ENCODE assay signal across 10 cellular contexts in genomic region chr16:56935201-56935600, GRCh38. TPM values are rescaled to one million over a fixed set of nuclear protein-coding genes. Genes with fewer than 3 reads are reported as not detected.
DNase-seq lines count a peak whose midpoint lies in the region; ATAC-seq and TF ChIP-seq lines count a peak whose summit lies in the region.
"Had no signal": no experiment of that assay in that cellular context is flagged by ENCODE, and none has a peak within 500 bp of the region (broad histone marks: within the 10 kb centered on the region; RNA-seq: fewer than 3 reads in every experiment).

No MANE protein-coding gene starts in this region.

- no peaks in the 10 kb centered on the region for H3K27me3 ChIP-seq in fibroblast of lung (ENCODE audit: control insufficient read depth, insufficient read depth, low read length)
- no peaks in the 10 kb centered on the region for H3K27me3 ChIP-seq in smooth muscle cell (ENCODE audit: low read depth)

- peaks cover 4% of the 10 kb centered on the region for H4K20me1 ChIP-seq in fibroblast of lung (ENCODE audit: control insufficient read depth, extremely low read depth, insufficient read depth, low read length)
- peaks cover 80% of the 10 kb centered on the region for H4K20me1 ChIP-seq in smooth muscle cell (ENCODE audit: low read depth)

- H3K27ac ChIP-seq in fibroblast of lung (ENCODE audit: insufficient read depth, low read length) (no peak overlapping the region), smooth muscle cell (ENCODE audit: low read depth) (peak overlapping the region; percentile 12)

- POLR2A ChIA-PET in T-cell (lab: Charles Lee), result no interaction called here

- TF ChIP-seq CTCF in fibroblast of lung (conservative IDR thresholded peaks at IDR 0.05 in 1 of 2, IDR thresholded peaks at IDR 0.05 in 1 of 2; ENCODE audit: low read depth in 1 of 2, low read length in 2 of 2) (no peak), smooth muscle cell (IDR thresholded peaks at IDR 0.05; ENCODE audit: borderline replicate concordance, insufficient read depth, poor library complexity, severe bottlenecking) (no peak)

- H3K79me2 ChIP-seq in fibroblast of lung (ENCODE audit: control insufficient read depth, insufficient read depth, low read length) (peaks cover 50% of the 10 kb centered on the region), smooth muscle cell (ENCODE audit: low read depth) (peaks cover 61% of the 10 kb centered on the region)

- H3K9me3 ChIP-seq in fibroblast of lung (ENCODE audit: control insufficient read depth, insufficient read depth, low read depth, low read length), result no peaks in the 10 kb centered on the region
- no peaks in the 10 kb centered on the region for H3K9me3 ChIP-seq in smooth muscle cell (replicated peaks; ENCODE audit: low read depth)

- H2AFZ ChIP-seq in fibroblast of lung (ENCODE audit: low read length) (no peak overlapping the region), smooth muscle cell (ENCODE audit: low read depth) (no peak overlapping the region)

- peak overlapping the region; percentile 76 to 77 for H3K27ac Mint-ChIP-seq in T-cell

- no peak overlapping the region for H3K9ac ChIP-seq in fibroblast of lung (ENCODE audit: insufficient read depth, low read length)
- no peak overlapping the region for H3K9ac ChIP-seq in smooth muscle cell (ENCODE audit: low read depth)

- H3K4me1 ChIP-seq in fibroblast of lung (ENCODE audit: control insufficient read depth, extremely low read depth, insufficient read depth, low read length) (peaks cover 3% of the 10 kb centered on the region), smooth muscle cell (ENCODE audit: low read depth) (peaks cover 21% of the 10 kb centered on the region)

- peak overlapping the region; percentile 66 to 98 (median 98) for H3K4me3 Mint-ChIP-seq in T-cell

- H3K4me1 Mint-ChIP-seq in T-cell, result peaks cover 65 to 77% (median 73%) of the 10 kb centered on the region in 3 donors

- peak overlapping the region; percentile 9 for H3K4me2 ChIP-seq in fibroblast of lung (ENCODE audit: extremely low read depth, insufficient read depth, low read length)
- H3K4me2 ChIP-seq in smooth muscle cell, result peak overlapping the region; percentile 98

- H3K9me3 Mint-ChIP-seq in T-cell, result no peaks in the 10 kb centered on the region

- DNase-seq in DMS53 (lab: John Stamatoyannopoulos, UW) (peak; percentile 21), DMS53 treated with DMSO at 0.1 percent for 48 hours (lab: John Stamatoyannopoulos, UW; ENCODE audit: unreplicated experiment) (no peak), T-cell (no peak), fibroblast of lung (ENCODE audit: low read depth in 2 of 2) (no peak), smooth muscle cell (lab: John Stamatoyannopoulos, UW; ENCODE audit: unreplicated experiment) (no peak), NOMO-1 treated with dmso at 0.1 percent for 144 hours (lab: John Stamatoyannopoulos, UW; ENCODE audit: unreplicated experiment) (no peak), NCI-H128 (lab: John Stamatoyannopoulos, UW; ENCODE audit: unreplicated experiment) (no peak), NCI-H510A treated with DMSO at 0.1 percent for 48 hours (lab: John Stamatoyannopoulos, UW) (no peak)
- DNase-seq: activated CD4-positive, CD25-positive, alpha-beta regulatory T cell had no signal

- peaks cover 19% of the 10 kb centered on the region for H3K36me3 ChIP-seq in fibroblast of lung (ENCODE audit: control insufficient read depth, insufficient read depth, low read length)
- peaks cover 31% of the 10 kb centered on the region for H3K36me3 ChIP-seq in smooth muscle cell (ENCODE audit: low read depth)

- no peaks in the 10 kb centered on the region for H3K27me3 Mint-ChIP-seq in T-cell

- ATAC-seq in T-cell (replicated peaks in 1 of 4), result no peak

- CTCF ChIA-PET in T-cell (lab: Charles Lee), result interaction anchor here in 1 of 2 donors (1.6 kb wide), 1 partner anchor 29 kb away, joined by 4 read pairs; no protein-coding TSS in a partner anchor

- peaks cover 20% of the 10 kb centered on the region for H3F3A ChIP-seq in smooth muscle cell (ENCODE audit: low read depth)

- WGBS in smooth muscle cell (ENCODE audit: low lambda C conversion rate), result 85% methylated on average over 5 of the region's 5 CpGs

- H3K4me3 ChIP-seq in fibroblast of lung (replicated peaks in 1 of 4; ENCODE audit: control extremely low read depth in 1 of 4, insufficient read depth in 1 of 4, low read depth in 3 of 4, low read length in 4 of 4) (peak overlapping the region; percentile 2 to 100 (median 66)), smooth muscle cell (peak overlapping the region; percentile 97)

- H3K36me3 Mint-ChIP-seq in T-cell, result peaks cover 60% of the 10 kb centered on the region

RNA-seq across cellular contexts. Expression of gene HERPUD1, which starts 3.3 kb away (rescaled TPM):
- total RNA-seq in T-cell, result 100 to 1,000 TPM; 149 to 185 (median 167) TPM
- 111 and 117 TPM in 2 replicates for total RNA-seq in fibroblast of lung
- polyA plus RNA-seq in fibroblast of lung, result 127 and 199 TPM in 2 replicates
- polyA plus RNA-seq in fibroblast of lung (2012), result 68.9 and 89.8 TPM in 2 replicates
- 241 and 266 TPM in 2 replicates for polyA minus RNA-seq in fibroblast of lung (ENCODE audit: low replicate concordance)
- 278 and 291 TPM in 2 replicates for total RNA-seq in smooth muscle cell
- 222 and 253 TPM in 2 replicates for polyA plus RNA-seq in smooth muscle cell

RNA-seq across cellular contexts. Expression of gene CETP, which starts 26.5 kb away (rescaled TPM):
- total RNA-seq in T-cell, result under 1 TPM in 3 of 5 donors, not detected in 2; 0.18 to 0.25 (median 0.19) TPM
- not detected in 2 replicates for total RNA-seq in fibroblast of lung
- 0.06 TPM in 1 of 2 replicates, not detected in the other for polyA plus RNA-seq in fibroblast of lung
- polyA plus RNA-seq in fibroblast of lung (2012), result 0.12 TPM in 1 of 2 replicates, not detected in the other
- polyA minus RNA-seq in fibroblast of lung (ENCODE audit: low replicate concordance), result not detected in 2 replicates
- not detected in 2 replicates for total RNA-seq in smooth muscle cell
- 0.22 TPM in 1 of 2 replicates, not detected in the other for polyA plus RNA-seq in smooth muscle cell
- total RNA-seq: A172 had no signal

RNA-seq across cellular contexts. Expression of gene NLRC5, which starts 54.2 kb away (rescaled TPM):
- total RNA-seq in T-cell, result 100 to 1,000 TPM; 390 to 711 (median 496) TPM
- total RNA-seq in fibroblast of lung, result 23.6 and 43.6 TPM in 2 replicates
- polyA plus RNA-seq in fibroblast of lung, result 18.8 and 22.2 TPM in 2 replicates
- polyA plus RNA-seq in fibroblast of lung (2012), result 15.0 and 16.3 TPM in 2 replicates
- polyA minus RNA-seq in fibroblast of lung (ENCODE audit: low replicate concordance), result 68.3 and 84.0 TPM in 2 replicates
- total RNA-seq in smooth muscle cell, result 3.5 and 21.4 TPM in 2 replicates
- 4.2 and 5.8 TPM in 2 replicates for polyA plus RNA-seq in smooth muscle cell
